28 cellular contexts compared by ENCODE assay signal in the genomic region with DNA sequence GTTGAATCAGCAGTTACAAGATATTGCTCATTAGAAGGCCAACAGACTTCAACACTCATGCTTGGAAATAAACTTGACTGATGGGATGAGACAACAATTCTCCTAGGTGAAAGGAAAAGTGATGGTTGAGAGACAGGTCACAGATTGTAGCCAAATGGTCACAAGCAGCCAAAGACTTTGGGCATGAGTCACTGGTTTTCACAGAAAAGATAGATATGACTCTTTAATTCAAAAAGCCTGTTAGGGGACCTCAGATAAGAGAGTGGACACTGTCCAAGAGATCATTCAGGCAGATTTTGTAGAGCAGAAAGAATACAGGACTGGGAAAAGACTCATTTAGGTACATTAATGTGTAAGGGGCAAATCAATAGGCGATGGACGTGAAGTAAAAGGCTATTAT.
"Had no signal": no experiment of that assay in that cellular context is flagged by ENCODE, and none has a peak within 500 bp of the region (broad histone marks: within the 10 kb centered on the region; RNA-seq: fewer than 3 reads in every experiment).

No MANE protein-coding gene starts in this region.

- H3K4me1 Mint-ChIP-seq: naive thymus-derived CD8-positive, alpha-beta T cell; nephron progenitor cell; stimulated activated naive CD8-positive, alpha-beta T cell treated with anti-CD3 and anti-CD28 coated beads, Interleukin-15, amount 100 ng/mL, for 72 hours had no signal

- H3K27ac ChIP-seq: esophagus muscularis mucosa, heart right ventricle, lower lobe of right lung, prostate gland, right atrium auricular region, suprapubic skin, transverse colon, upper lobe of right lung, uterus had no signal

- H3K4me2 ChIP-seq: smooth muscle cell had no signal

- H3K36me3 Mint-ChIP-seq: naive thymus-derived CD8-positive, alpha-beta T cell had no signal

- ATAC-seq: heart right ventricle; left ventricle myocardium superior; lower lobe of right lung; naive thymus-derived CD8-positive, alpha-beta T cell; sciatic nerve; stimulated activated naive CD8-positive, alpha-beta T cell treated with anti-CD3 and anti-CD28 coated beads, Interleukin-15, amount 100 ng/mL, for 72 hours; upper lobe of right lung had no signal

- H3K27ac Mint-ChIP-seq: naive thymus-derived CD8-positive, alpha-beta T cell; nephron progenitor cell; stimulated activated naive CD8-positive, alpha-beta T cell treated with anti-CD3 and anti-CD28 coated beads, Interleukin-15, amount 100 ng/mL, for 72 hours had no signal

- H3K4me1 ChIP-seq: esophagus muscularis mucosa, heart right ventricle, lower lobe of right lung, prostate gland, right atrium auricular region, suprapubic skin, transverse colon, upper lobe of right lung, uterus had no signal

- H3K36me3 ChIP-seq: esophagus muscularis mucosa, heart right ventricle, lower lobe of right lung, prostate gland, right atrium auricular region, suprapubic skin, transverse colon, upper lobe of right lung, uterus had no signal

- H3K9me3 ChIP-seq: lower lobe of right lung, prostate gland, right atrium auricular region, suprapubic skin, transverse colon, upper lobe of right lung, uterus had no signal

- FAIRE-seq: endothelial cell of umbilical vein, keratinocyte had no signal

- H3K27me3 Mint-ChIP-seq: naive thymus-derived CD8-positive, alpha-beta T cell; stimulated activated naive CD8-positive, alpha-beta T cell treated with anti-CD3 and anti-CD28 coated beads, Interleukin-15, amount 100 ng/mL, for 72 hours had no signal

- H3K27me3 ChIP-seq: esophagus muscularis mucosa, heart right ventricle, right atrium auricular region, suprapubic skin, transverse colon, upper lobe of right lung, uterus had no signal

- DNase-seq: dermis blood vessel endothelial cell; effector memory CD4-positive, alpha-beta T cell; foreskin melanocyte; glutamatergic neuron; heart right ventricle; hippocampal formation; left ventricle myocardium superior; lower lobe of right lung; naive thymus-derived CD8-positive, alpha-beta T cell; nephron progenitor cell; nucleus accumbens; stimulated activated CD4-positive, alpha-beta T cell treated with anti-CD3 and anti-CD28 coated beads, Interleukin-12 subunit alpha, Interleukin-12 subunit beta, amount 100 ng/mL, for 4 hours; stimulated activated CD4-positive, alpha-beta T cell treated with anti-CD3 and anti-CD28 coated beads, Interleukin-1b, Interleukin-23, amount 100 ng/mL, for 48 hours; stimulated activated CD4-positive, alpha-beta T cell treated with anti-CD3 and anti-CD28 coated beads, Interleukin-4, amount 100 ng/mL, for 1 hour; stimulated activated CD8-positive, alpha-beta memory T cell treated with anti-CD3 and anti-CD28 coated beads, Interleukin-4, amount 100 ng/mL, for 48 hours; stimulated activated naive CD4-positive, alpha-beta T cell; stimulated activated naive CD8-positive, alpha-beta T cell treated with anti-CD3 and anti-CD28 coated beads, Interleukin-15, amount 100 ng/mL, for 72 hours; transverse colon; upper lobe of right lung; uterus had no signal

- H3K4me3 ChIP-seq: esophagus muscularis mucosa, heart right ventricle, lower lobe of right lung, prostate gland, right atrium auricular region, smooth muscle cell, suprapubic skin, transverse colon, upper lobe of right lung, uterus had no signal

- H3K4me3 Mint-ChIP-seq: naive thymus-derived CD8-positive, alpha-beta T cell; nephron progenitor cell; stimulated activated naive CD8-positive, alpha-beta T cell treated with anti-CD3 and anti-CD28 coated beads, Interleukin-15, amount 100 ng/mL, for 72 hours had no signal
